In genomic region chr6:167564416-167565250, GRCh38 we compare ENCODE assay signal across 19 cellular contexts.
DNase-seq lines count a peak whose midpoint lies in the region; ATAC-seq and TF ChIP-seq lines count a peak whose summit lies in the region.
"Had no signal": no experiment of that assay in that cellular context is flagged by ENCODE, and none has a peak within 500 bp of the region (broad histone marks: within the 10 kb centered on the region; RNA-seq: fewer than 3 reads in every experiment).

No MANE protein-coding gene starts in this region.

- intact Hi-C loops in esophagus muscularis mucosa (cut with DNase I) = no loop called here
- intact Hi-C loops in testis (cut with DNase I; ENCODE audit: low total_unique reads) = no loop called here
- intact Hi-C loops in PC-3 (cut with micrococcal nuclease) = no loop called here
- intact Hi-C loops in OCI-LY7 (cut with micrococcal nuclease; ENCODE audit: unreplicated experiment) = no loop called here

- H3K4me1 ChIP-seq in esophagus muscularis mucosa (peaks cover 0 to 17% (median 8%) of the 10 kb centered on the region in 4 donors), neural progenitor cell (peaks cover 5% of the 10 kb centered on the region), testis (peaks cover 30% of the 10 kb centered on the region), PC-3 (ENCODE audit: insufficient read depth, low read length) (no peaks in the 10 kb centered on the region), OCI-LY7 (ENCODE audit: insufficient read depth, low read length, poor library complexity, severe bottlenecking) (no peaks in the 10 kb centered on the region)
- H3K4me1 ChIP-seq: BE2C had no signal

- no peak for ATAC-seq in PC-3

- no TSS peak for BruUV-seq in PC-3 (replicated peaks; lab: Mats Ljungman, UMichigan)
- BruUV-seq in OCI-LY7 (replicated peaks; lab: Mats Ljungman, UMichigan) = no TSS peak

- H3K9me2 ChIP-seq in PC-3 (replicated peaks; ENCODE audit: low read length) = no peaks in the 10 kb centered on the region
- H3K9me2 ChIP-seq in OCI-LY7 (ENCODE audit: insufficient read depth, low read length) = no peaks in the 10 kb centered on the region

- no peak overlapping the region for H3K27ac ChIP-seq in esophagus muscularis mucosa (replicated peaks in 1 of 4)
- no peak overlapping the region for H3K27ac ChIP-seq in neural progenitor cell
- peak overlapping the region in 1 of 2 donors; percentile 74 for H3K27ac ChIP-seq in testis
- no peak overlapping the region for H3K27ac ChIP-seq in PC-3 (ENCODE audit: low read length)
- H3K27ac ChIP-seq in OCI-LY7 (ENCODE audit: low read depth, low read length, poor library complexity, severe bottlenecking) = no peak overlapping the region
- H3K27ac ChIP-seq: GM23248, RWPE1 had no signal

- no peaks in the 10 kb centered on the region for H3K36me3 ChIP-seq in esophagus muscularis mucosa
- H3K36me3 ChIP-seq in neural progenitor cell = no peaks in the 10 kb centered on the region
- no peaks in the 10 kb centered on the region for H3K36me3 ChIP-seq in testis (ENCODE audit: low read depth, missing control alignments)
- H3K36me3 ChIP-seq in PC-3 (ENCODE audit: low read depth, low read length) = no peaks in the 10 kb centered on the region
- H3K36me3 ChIP-seq in OCI-LY7 (ENCODE audit: insufficient read depth, low read length) = no peaks in the 10 kb centered on the region
- H3K36me3 ChIP-seq: BE2C, SJCRH30 had no signal

- CTCF ChIA-PET in PC-3 (lab: Charles Lee) = no interaction called here
- CTCF ChIA-PET in OCI-LY7 (lab: Charles Lee; ENCODE audit: unreplicated experiment) = no interaction called here

- POLR2A ChIA-PET in PC-3 (lab: Charles Lee; ENCODE audit: unreplicated experiment) = no interaction called here
- POLR2A ChIA-PET in OCI-LY7 (lab: Charles Lee) = interaction anchor here (0.6 kb wide), 1 partner anchor 60 kb away, joined by 3 read pairs; no protein-coding TSS in a partner anchor

- H3F3A ChIP-seq in neural progenitor cell (ENCODE audit: low read depth) = no peaks in the 10 kb centered on the region
- H3F3A ChIP-seq in PC-3 (ENCODE audit: low read length, unreplicated experiment) = no peaks in the 10 kb centered on the region

- H3K9me3 ChIP-seq in esophagus muscularis mucosa = no peaks in the 10 kb centered on the region
- no peaks in the 10 kb centered on the region for H3K9me3 ChIP-seq in neural progenitor cell (ENCODE audit: low read depth)
- H3K9me3 ChIP-seq in testis = no peaks in the 10 kb centered on the region
- no peaks in the 10 kb centered on the region for H3K9me3 ChIP-seq in PC-3 (ENCODE audit: low read length)
- H3K9me3 ChIP-seq in OCI-LY7 (ENCODE audit: low read length) = no peaks in the 10 kb centered on the region
- H3K9me3 ChIP-seq: BE2C, Caco-2, SJCRH30 had no signal

- peaks cover 44% of the 10 kb centered on the region for H3K4me1 Mint-ChIP-seq in neural progenitor cell
- no peaks in the 10 kb centered on the region for H3K4me1 Mint-ChIP-seq in immature natural killer cell

- H3K9me3 Mint-ChIP-seq in neural progenitor cell (peaks cover 7% of the 10 kb centered on the region), immature natural killer cell (peaks cover 0 to 2% (median 0%) of the 10 kb centered on the region in 6 donors)
- H3K9me3 Mint-ChIP-seq: CD4-positive, alpha-beta T cell had no signal

- no peaks in the 10 kb centered on the region for H3K36me3 Mint-ChIP-seq in neural progenitor cell
- H3K36me3 Mint-ChIP-seq in immature natural killer cell = no peaks in the 10 kb centered on the region

- no peak for TF ChIP-seq EP300 in esophagus muscularis mucosa (IDR thresholded peaks at IDR 0.05)

- H3K9ac ChIP-seq in neural progenitor cell (no peak overlapping the region), PC-3 (ENCODE audit: low read length) (no peak overlapping the region)
- H3K9ac ChIP-seq: GM23248 had no signal

- H3K27me3 ChIP-seq in esophagus muscularis mucosa = no peaks in the 10 kb centered on the region
- H3K27me3 ChIP-seq in neural progenitor cell = no peaks in the 10 kb centered on the region
- no peaks in the 10 kb centered on the region for H3K27me3 ChIP-seq in testis
- H3K27me3 ChIP-seq in PC-3 (ENCODE audit: low read length) = no peaks in the 10 kb centered on the region
- H3K27me3 ChIP-seq: BE2C, SJCRH30 had no signal

- H3K4me3 Mint-ChIP-seq in neural progenitor cell (no peak overlapping the region), immature natural killer cell (no peak overlapping the region)
- H3K4me3 Mint-ChIP-seq: CD4-positive, alpha-beta T cell had no signal

- H3K4me2 ChIP-seq in neural progenitor cell = no peak overlapping the region
- no peak overlapping the region for H3K4me2 ChIP-seq in PC-3 (ENCODE audit: low read length)
- no peak overlapping the region for H3K4me2 ChIP-seq in OCI-LY7 (ENCODE audit: low read length)

- no peak for TF ChIP-seq CTCF in esophagus muscularis mucosa (IDR thresholded peaks at IDR 0.05)
- TF ChIP-seq CTCF in neural progenitor cell (IDR thresholded peaks at IDR 0.05) = no peak
- no peak for TF ChIP-seq CTCF in testis (IDR thresholded peaks at IDR 0.05)
- no peak for TF ChIP-seq CTCF in PC-3 (conservative IDR thresholded peaks at IDR 0.05; ENCODE audit: low read depth, low read length)
- no peak for TF ChIP-seq CTCF in OCI-LY7 (conservative IDR thresholded peaks at IDR 0.05; ENCODE audit: low read length)

- H3K27me3 Mint-ChIP-seq in neural progenitor cell (ENCODE audit: insufficient read depth, low read depth) (peaks cover 10% of the 10 kb centered on the region), immature natural killer cell (ENCODE audit: low read depth in 3 of 3) (peaks cover 0 to 2% (median 2%) of the 10 kb centered on the region in 3 donors)

- H3K27ac Mint-ChIP-seq in neural progenitor cell (peak overlapping the region; percentile 23), immature natural killer cell (no peak overlapping the region)
- H3K27ac Mint-ChIP-seq: CD4-positive, alpha-beta T cell had no signal

- peak; percentile 4 for DNase-seq in D341Med (ENCODE audit: low spot score)
- peak; percentile 42 for DNase-seq in esophagus muscularis mucosa (ENCODE audit: extremely low spot score)
- DNase-seq in neural progenitor cell (ENCODE audit: low spot score) = no peak
- DNase-seq in testis = peak; percentile 9
- DNase-seq in PC-3 = no peak
- no peak for DNase-seq in OCI-LY7 (ENCODE audit: low spot score)
- no peak for DNase-seq in immature natural killer cell
- DNase-seq: BE2C; Caco-2; CD4-positive, alpha-beta T cell; DMS153; GDM1; GM23248; NCI-H1092 treated with DMSO at 0.1 percent for 48 hours; NCI-H2081; NCI-H446 treated with DMSO at 0.1 percent for 48 hours; NK-92 treated with Interleukin-12 subunit alpha and Interleukin-12 subunit beta, amount 100 ng/mL, for 24 hours had no signal

- H2AFZ ChIP-seq in neural progenitor cell (replicated peaks) = no peak overlapping the region
- no peak overlapping the region for H2AFZ ChIP-seq in PC-3 (ENCODE audit: low read length)
- H2AFZ ChIP-seq in OCI-LY7 (ENCODE audit: low read length) = no peak overlapping the region
- H2AFZ ChIP-seq: GM23248 had no signal

- WGBS in esophagus muscularis mucosa = 92% methylated on average over 8 of the region's 16 CpGs
- WGBS in testis, 2 donors = 88 to 92% methylated on average over 16 of the region's 16 CpGs

- no peak for TF ChIP-seq POLR2A in esophagus muscularis mucosa (IDR thresholded peaks at IDR 0.05; ENCODE audit: low read depth)
- TF ChIP-seq POLR2A in testis (IDR thresholded peaks at IDR 0.05) = no peak

- H4K20me1 ChIP-seq in neural progenitor cell (ENCODE audit: low read depth) = no peaks in the 10 kb centered on the region
- no peaks in the 10 kb centered on the region for H4K20me1 ChIP-seq in PC-3 (ENCODE audit: low read length)
- no peaks in the 10 kb centered on the region for H4K20me1 ChIP-seq in OCI-LY7 (ENCODE audit: insufficient read depth, low read length)

- H3K4me3 ChIP-seq in esophagus muscularis mucosa (no peak overlapping the region), neural progenitor cell (no peak overlapping the region), testis (no peak overlapping the region), PC-3 (ENCODE audit: low read length) (no peak overlapping the region), OCI-LY7 (ENCODE audit: low read depth, low read length, poor library complexity, severe bottlenecking) (no peak overlapping the region)
- H3K4me3 ChIP-seq: GM23248, SJCRH30 had no signal

- H3K79me2 ChIP-seq in neural progenitor cell (ENCODE audit: low read depth) (no peaks in the 10 kb centered on the region), PC-3 (ENCODE audit: low read length) (no peaks in the 10 kb centered on the region), OCI-LY7 (ENCODE audit: insufficient read depth, low read depth, low read length) (no peaks in the 10 kb centered on the region)

Comparison
In these comparisons a context has a peak if more than half of its experiments do, and no peak if none do; other contexts are left out.
1. DNase-seq: peak in D341Med (single experiment), esophagus muscularis mucosa (single experiment) and testis (single experiment); none in neural progenitor cell (single experiment), PC-3 (single experiment), OCI-LY7 (single experiment) and immature natural killer cell (0 of 3).